11 cellular contexts compared by ENCODE assay signal in genomic region chr2:75182606-75183005, GRCh38. TPM values are rescaled to one million over a fixed set of nuclear protein-coding genes. Genes with fewer than 3 reads are reported as not detected.
"Had no signal": no experiment of that assay in that cellular context is flagged by ENCODE, and none has a peak within 500 bp of the region (broad histone marks: within the 10 kb centered on the region; RNA-seq: fewer than 3 reads in every experiment).

No MANE protein-coding gene starts in this region.

- H3K9me3 Mint-ChIP-seq: HFFc6, IgD-negative memory B cell had no signal

- H3K27ac ChIP-seq: GM23248, KMS-11 had no signal

- H3K27ac Mint-ChIP-seq: HFFc6, IgD-negative memory B cell had no signal

- H3K36me3 ChIP-seq: HAP-1 had no signal

- H3K4me3 ChIP-seq: GM23248, HAP-1 had no signal

- H3K4me3 Mint-ChIP-seq: HFFc6, IgD-negative memory B cell had no signal

- H3K9me3 ChIP-seq: HAP-1 had no signal

- H2AFZ ChIP-seq: GM23248 had no signal

- H3K4me1 ChIP-seq: HAP-1 had no signal

- H3K9ac ChIP-seq: GM23248, KMS-11 had no signal

- DNase-seq: GM23248, GOT3, H7, HFFc6, Karpas-422, KBM-7 had no signal

- H3K4me2 ChIP-seq: KMS-11 had no signal

- ATAC-seq: HCT116 had no signal

RNA-seq across cellular contexts. Expression of gene TACR1, which starts 16.7 kb away (rescaled TPM):
- total RNA-seq: HT-29 had no signal
